In the genomic region with DNA sequence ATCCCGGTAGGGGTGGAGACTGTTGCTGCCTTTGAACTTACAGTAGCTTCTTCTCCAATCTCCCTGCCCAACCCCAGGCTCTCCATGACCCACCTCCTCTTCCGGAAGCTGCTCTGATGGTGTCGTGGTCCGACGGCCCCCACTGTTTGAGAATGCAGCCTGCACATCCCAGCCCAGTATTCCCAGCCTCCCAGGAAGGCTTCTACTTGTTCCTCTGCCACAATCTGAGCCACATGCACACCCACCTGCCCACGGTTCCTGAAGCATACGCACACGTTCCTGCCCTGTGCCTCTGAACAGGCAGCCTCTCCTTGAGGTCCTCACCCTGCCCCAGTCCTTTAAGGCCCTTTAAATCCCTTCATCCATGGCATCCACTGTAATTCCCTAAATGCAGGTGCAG, we compare ENCODE assay signal across 2 cellular contexts.
TF ChIP-seq lines count a peak whose summit lies in the region.

No MANE protein-coding gene starts in this region.

TF ChIP-seq in IMR-90, 13 proteins besides CTCF, POLR2A, EP300 and RAD21 (continued from another document):
- TF ChIP-seq CHD1 (IDR thresholded peaks at IDR 0.05; ENCODE audit: low read depth, low read length) = no peak
- TF ChIP-seq BHLHE40 (IDR thresholded peaks at IDR 0.05; ENCODE audit: low read depth, low read length) = no peak
- no peak for TF ChIP-seq SMC3 (IDR thresholded peaks at IDR 0.05; ENCODE audit: low read depth, low read length)
- no peak for TF ChIP-seq MAFK (IDR thresholded peaks at IDR 0.05; ENCODE audit: low read depth, low read length)

TF ChIP-seq in GM12891, 5 proteins besides CTCF, POLR2A, EP300 and RAD21 (continued from another document):
- no peak for TF ChIP-seq TAF1 (IDR thresholded peaks at IDR 0.05; ENCODE audit: low read depth, low read length)
- no peak for TF ChIP-seq SPI1 (IDR thresholded peaks at IDR 0.05; ENCODE audit: low read depth, low read length)
